9 cellular contexts compared by ENCODE assay signal in the genomic region with DNA sequence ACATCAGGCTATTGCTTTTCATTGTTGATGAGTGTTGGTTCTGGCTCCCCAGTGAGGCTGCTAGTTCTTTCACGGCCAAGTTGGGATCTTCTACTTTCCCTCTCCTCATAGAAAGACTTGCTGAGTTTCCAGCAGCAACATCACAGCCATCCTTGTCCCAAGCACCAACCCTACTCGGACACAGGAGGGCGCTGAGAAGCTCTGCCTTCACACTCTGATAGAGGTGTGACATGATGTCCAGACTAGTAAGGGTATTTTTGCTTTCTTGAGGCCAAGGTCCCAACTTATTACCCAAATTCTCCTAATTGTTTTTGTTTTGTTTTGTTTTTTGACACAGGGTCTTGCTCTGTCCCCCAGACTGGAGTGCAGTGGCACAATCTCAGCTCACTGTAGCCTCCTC. TPM values are rescaled to one million over a fixed set of nuclear protein-coding genes. Genes with fewer than 3 reads are reported as not detected.
DNase-seq lines count a peak whose midpoint lies in the region; ATAC-seq and TF ChIP-seq lines count a peak whose summit lies in the region.
"Had no signal": no experiment of that assay in that cellular context is flagged by ENCODE, and none has a peak within 500 bp of the region (broad histone marks: within the 10 kb centered on the region; RNA-seq: fewer than 3 reads in every experiment).

No MANE protein-coding gene starts in this region.

- CTCF ChIA-PET in activated naive CD4-positive, alpha-beta T cell treated with anti-CD3 and anti-CD28 coated beads, Interleukin-2, amount 10 ng/mL, durations not matched to agents 7 days and 5 days (lab: Charles Lee) = interaction anchor here (0.7 to 1.3 kb wide), 3 partner anchors 305 to 805 kb away, joined by 3 read pairs; no protein-coding TSS in a partner anchor
- CTCF ChIA-PET in WTC11 (lab: Charles Lee) = interaction anchor here (1.0 to 1.2 kb wide), 4 partner anchors 9 to 333 kb away, joined by 3 to 10 read pairs (median 4); no protein-coding TSS in a partner anchor

- no peak overlapping the region for H3K27ac ChIP-seq in ascending aorta

- H3K36me3 Mint-ChIP-seq in activated naive CD4-positive, alpha-beta T cell treated with anti-CD3 and anti-CD28 coated beads, Interleukin-2, amount 10 ng/mL, durations not matched to agents 7 days and 5 days = no peaks in the 10 kb centered on the region
- H3K36me3 Mint-ChIP-seq in WTC11 = no peaks in the 10 kb centered on the region
- no peaks in the 10 kb centered on the region for H3K36me3 Mint-ChIP-seq in progenitor cell of endocrine pancreas (ENCODE audit: insufficient read depth)

- no peak overlapping the region for H3K27ac Mint-ChIP-seq in activated naive CD4-positive, alpha-beta T cell treated with anti-CD3 and anti-CD28 coated beads, Interleukin-2, amount 10 ng/mL, durations not matched to agents 7 days and 5 days
- H3K27ac Mint-ChIP-seq in WTC11 = no peak overlapping the region
- no peak overlapping the region for H3K27ac Mint-ChIP-seq in progenitor cell of endocrine pancreas

- no peaks in the 10 kb centered on the region for H3K9me3 ChIP-seq in ascending aorta

- H3K27me3 Mint-ChIP-seq in activated naive CD4-positive, alpha-beta T cell treated with anti-CD3 and anti-CD28 coated beads, Interleukin-2, amount 10 ng/mL, durations not matched to agents 7 days and 5 days = peaks cover 11% of the 10 kb centered on the region
- peaks cover 7% of the 10 kb centered on the region; the same call in 1 of the 2 replicates for H3K27me3 Mint-ChIP-seq in WTC11 (ENCODE audit: low read depth)
- no peaks in the 10 kb centered on the region for H3K27me3 Mint-ChIP-seq in progenitor cell of endocrine pancreas

- no peaks in the 10 kb centered on the region for H3K36me3 ChIP-seq in ascending aorta

- H3K4me3 Mint-ChIP-seq in activated naive CD4-positive, alpha-beta T cell treated with anti-CD3 and anti-CD28 coated beads, Interleukin-2, amount 10 ng/mL, durations not matched to agents 7 days and 5 days = no peak overlapping the region
- H3K4me3 Mint-ChIP-seq in WTC11 (no peak overlapping the region), progenitor cell of endocrine pancreas (ENCODE audit: low read depth) (no peak overlapping the region)

- POLR2A ChIA-PET in WTC11 (lab: Charles Lee) = no interaction called here

- no peaks in the 10 kb centered on the region for H3K27me3 ChIP-seq in ascending aorta

- H3K4me1 Mint-ChIP-seq in activated naive CD4-positive, alpha-beta T cell treated with anti-CD3 and anti-CD28 coated beads, Interleukin-2, amount 10 ng/mL, durations not matched to agents 7 days and 5 days = no peaks in the 10 kb centered on the region
- H3K4me1 Mint-ChIP-seq in WTC11 = no peaks in the 10 kb centered on the region
- H3K4me1 Mint-ChIP-seq in progenitor cell of endocrine pancreas (ENCODE audit: low read depth) = no peaks in the 10 kb centered on the region

- no peaks in the 10 kb centered on the region for H3K9me3 Mint-ChIP-seq in activated naive CD4-positive, alpha-beta T cell treated with anti-CD3 and anti-CD28 coated beads, Interleukin-2, amount 10 ng/mL, durations not matched to agents 7 days and 5 days
- H3K9me3 Mint-ChIP-seq in WTC11 = no peaks in the 10 kb centered on the region
- H3K9me3 Mint-ChIP-seq in progenitor cell of endocrine pancreas (ENCODE audit: low read depth) = no peaks in the 10 kb centered on the region

- peak; percentile 34; the same call in 1 of the 2 replicates for TF ChIP-seq CTCF in WTC11 (IDR thresholded peaks at IDR 0.05)
- TF ChIP-seq CTCF in progenitor cell of endocrine pancreas (IDR thresholded peaks at IDR 0.05; ENCODE audit: unreplicated experiment) = peak; percentile 18
- TF ChIP-seq CTCF in ascending aorta (IDR thresholded peaks at IDR 0.05) = no peak

- H3K4me1 ChIP-seq in ascending aorta = no peaks in the 10 kb centered on the region

- ATAC-seq in WTC11 (peak; percentile 96), HG02938 (IDR thresholded peaks at IDR 0.05; ENCODE audit: unreplicated experiment) (no peak)

- peak; percentile 22 for DNase-seq in activated naive CD4-positive, alpha-beta T cell treated with anti-CD3 and anti-CD28 coated beads, Interleukin-2, amount 10 ng/mL, durations not matched to agents 7 days and 5 days
- no peak for DNase-seq in activated naive CD4-positive, alpha-beta T cell (lab: John Stamatoyannopoulos, UW)
- DNase-seq in HT-29 (ENCODE audit: low spot score) = peak; percentile 34
- DNase-seq in WTC11 (ENCODE audit: low spot score) = peak; percentile 67
- no peak for DNase-seq in progenitor cell of endocrine pancreas (ENCODE audit: low spot score, unreplicated experiment)
- DNase-seq in ascending aorta (ENCODE audit: low spot score in 2 of 2) = no peak
- DNase-seq in NCI-H1436 (lab: John Stamatoyannopoulos, UW) = no peak
- DNase-seq: mesenchymal stem cell had no signal

- intact Hi-C loops in ascending aorta (cut with DNase I) = no loop called here

- H3K4me3 ChIP-seq in ascending aorta = no peak overlapping the region

TF ChIP-seq in WTC11, 78 proteins besides CTCF, POLR2A, EP300 and RAD21:
- TF ChIP-seq JUN (CRISPR knock-in tag; IDR thresholded peaks at IDR 0.05) (no peak), NR3C1 (CRISPR knock-in tag; conservative IDR thresholded peaks at IDR 0.05; ENCODE audit: low read depth) (no peak), HMGA2 (CRISPR knock-in tag; IDR thresholded peaks at IDR 0.05) (no peak), MAX (CRISPR knock-in tag; IDR thresholded peaks at IDR 0.05) (peak; percentile 70; the same call in 1 of the 2 replicates)
- TF ChIP-seq, protein P1, sequence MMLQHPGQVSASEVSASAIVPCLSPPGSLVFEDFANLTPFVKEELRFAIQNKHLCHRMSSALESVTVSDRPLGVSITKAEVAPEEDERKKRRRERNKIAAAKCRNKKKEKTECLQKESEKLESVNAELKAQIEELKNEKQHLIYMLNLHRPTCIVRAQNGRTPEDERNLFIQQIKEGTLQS (CRISPR knock-in tag; conservative IDR thresholded peaks at IDR 0.05) = no peak
- TF ChIP-seq, protein P2, sequence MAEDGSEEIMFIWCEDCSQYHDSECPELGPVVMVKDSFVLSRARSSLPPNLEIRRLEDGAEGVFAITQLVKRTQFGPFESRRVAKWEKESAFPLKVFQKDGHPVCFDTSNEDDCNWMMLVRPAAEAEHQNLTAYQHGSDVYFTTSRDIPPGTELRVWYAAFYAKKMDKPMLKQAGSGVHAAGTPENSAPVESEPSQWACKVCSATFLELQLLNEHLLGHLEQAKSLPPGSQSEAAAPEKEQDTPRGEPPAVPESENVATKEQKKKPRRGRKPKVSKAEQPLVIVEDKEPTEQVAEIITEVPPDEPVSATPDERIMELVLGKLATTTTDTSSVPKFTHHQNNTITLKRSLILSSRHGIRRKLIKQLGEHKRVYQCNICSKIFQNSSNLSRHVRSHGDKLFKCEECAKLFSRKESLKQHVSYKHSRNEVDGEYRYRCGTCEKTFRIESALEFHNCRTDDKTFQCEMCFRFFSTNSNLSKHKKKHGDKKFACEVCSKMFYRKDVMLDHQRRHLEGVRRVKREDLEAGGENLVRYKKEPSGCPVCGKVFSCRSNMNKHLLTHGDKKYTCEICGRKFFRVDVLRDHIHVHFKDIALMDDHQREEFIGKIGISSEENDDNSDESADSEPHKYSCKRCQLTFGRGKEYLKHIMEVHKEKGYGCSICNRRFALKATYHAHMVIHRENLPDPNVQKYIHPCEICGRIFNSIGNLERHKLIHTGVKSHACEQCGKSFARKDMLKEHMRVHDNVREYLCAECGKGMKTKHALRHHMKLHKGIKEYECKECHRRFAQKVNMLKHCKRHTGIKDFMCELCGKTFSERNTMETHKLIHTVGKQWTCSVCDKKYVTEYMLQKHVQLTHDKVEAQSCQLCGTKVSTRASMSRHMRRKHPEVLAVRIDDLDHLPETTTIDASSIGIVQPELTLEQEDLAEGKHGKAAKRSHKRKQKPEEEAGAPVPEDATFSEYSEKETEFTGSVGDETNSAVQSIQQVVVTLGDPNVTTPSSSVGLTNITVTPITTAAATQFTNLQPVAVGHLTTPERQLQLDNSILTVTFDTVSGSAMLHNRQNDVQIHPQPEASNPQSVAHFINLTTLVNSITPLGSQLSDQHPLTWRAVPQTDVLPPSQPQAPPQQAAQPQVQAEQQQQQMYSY (CRISPR knock-in tag; IDR thresholded peaks at IDR 0.05) = no peak

RNA-seq across cellular contexts. Expression of gene GCM1, which starts 3.0 kb away (rescaled TPM):
- total RNA-seq in HT-29 (2014; rRNA removed; shearing (Covaris generic)) = not detected in 2 replicates
- total RNA-seq in WTC11 (2021) (0.09 TPM in 1 of 3 replicates, not detected in the others), progenitor cell of endocrine pancreas (not detected in 2 replicates), ascending aorta (not detected)

Comparison
In these comparisons a context has a peak if more than half of its experiments do, and no peak if none do; other contexts are left out.
1. DNase-seq: peak in activated naive CD4-positive, alpha-beta T cell treated with anti-CD3 and anti-CD28 coated beads, Interleukin-2, amount 10 ng/mL, durations not matched to agents 7 days and 5 days (single experiment), HT-29 (single experiment) and WTC11 (single experiment); none in activated naive CD4-positive, alpha-beta T cell (0 of 4), progenitor cell of endocrine pancreas (single experiment), ascending aorta (0 of 2) and NCI-H1436 (single experiment).
2. CTCF ChIP-seq: peak in WTC11 (single experiment) and progenitor cell of endocrine pancreas (single experiment); none in ascending aorta (0 of 3).